In the genomic region with DNA sequence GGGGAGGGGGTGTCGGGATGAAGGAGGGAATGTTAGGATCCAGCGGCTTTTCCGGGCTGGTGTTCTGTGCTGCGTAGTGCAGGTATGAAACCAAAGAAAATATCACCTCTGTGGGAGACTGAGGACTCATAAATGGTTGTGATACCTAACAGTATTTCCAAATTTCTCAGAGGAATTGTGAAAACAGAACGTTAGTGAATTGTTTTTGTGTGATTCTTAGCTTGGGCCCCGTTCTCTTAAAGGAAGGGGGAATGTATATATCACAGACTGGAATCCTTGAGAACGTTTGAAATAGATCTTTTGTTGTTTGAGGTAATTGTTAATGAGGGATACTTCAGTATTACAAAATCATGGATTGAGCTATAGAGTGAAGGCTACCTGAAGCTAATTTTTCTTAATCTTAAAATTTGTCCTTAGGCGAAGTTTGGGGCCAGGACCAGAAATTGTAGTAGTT, we compare ENCODE assay signal across 8 cellular contexts. TPM values are rescaled to one million over a fixed set of nuclear protein-coding genes. Genes with fewer than 3 reads are reported as not detected.
DNase-seq lines count a peak whose midpoint lies in the region; ATAC-seq and TF ChIP-seq lines count a peak whose summit lies in the region.

No MANE protein-coding gene starts in this region.

- no peak for TF ChIP-seq CTCF in kidney epithelial cell (IDR thresholded peaks at IDR 0.05; ENCODE audit: insufficient read depth, low read length, poor library complexity, severe bottlenecking)
- no peak for TF ChIP-seq CTCF in thoracic aorta (IDR thresholded peaks at IDR 0.05)

- H3K4me3 Mint-ChIP-seq in activated CD8-positive, alpha-beta memory T cell treated with anti-CD3 and anti-CD28 coated beads, Interleukin-2, amount 10 ng/mL, durations not matched to agents 7 days and 5 days, result peak overlapping the region; percentile 93
- peak overlapping the region; percentile 99 for H3K4me3 Mint-ChIP-seq in activated T-helper 2 cell treated with anti-CD3 and anti-CD28 coated beads, Interferon-gamma antibody, Interleukin-2, Interleukin-4, amounts not matched to agents 10 μg/mL and 5 μg/mL and 100 μg/mL, durations not matched to agents 14 hours and 24 hours and 36 hours (ENCODE audit: low read depth)

- peaks cover 27% of the 10 kb centered on the region for H3K4me1 Mint-ChIP-seq in activated CD8-positive, alpha-beta memory T cell treated with anti-CD3 and anti-CD28 coated beads, Interleukin-2, amount 10 ng/mL, durations not matched to agents 7 days and 5 days
- H3K4me1 Mint-ChIP-seq in activated T-helper 2 cell treated with anti-CD3 and anti-CD28 coated beads, Interferon-gamma antibody, Interleukin-2, Interleukin-4, amounts not matched to agents 10 μg/mL and 5 μg/mL and 100 μg/mL, durations not matched to agents 14 hours and 24 hours and 36 hours (ENCODE audit: low read depth), result peaks cover 17% of the 10 kb centered on the region

- peak overlapping the region; percentile 99 for H3K27ac Mint-ChIP-seq in activated CD8-positive, alpha-beta memory T cell treated with anti-CD3 and anti-CD28 coated beads, Interleukin-2, amount 10 ng/mL, durations not matched to agents 7 days and 5 days
- peak overlapping the region; percentile 100 for H3K27ac Mint-ChIP-seq in activated T-helper 2 cell treated with anti-CD3 and anti-CD28 coated beads, Interferon-gamma antibody, Interleukin-2, Interleukin-4, amounts not matched to agents 10 μg/mL and 5 μg/mL and 100 μg/mL, durations not matched to agents 14 hours and 24 hours and 36 hours

- H3K27me3 ChIP-seq in kidney epithelial cell (ENCODE audit: control insufficient read depth, insufficient read depth, low read length), result no peaks in the 10 kb centered on the region
- H3K27me3 ChIP-seq in thoracic aorta (replicated peaks; ENCODE audit: insufficient read depth), result no peaks in the 10 kb centered on the region

- no peak for ATAC-seq in activated CD8-positive, alpha-beta memory T cell treated with anti-CD3 and anti-CD28 coated beads, Interleukin-2, amount 10 ng/mL, durations not matched to agents 7 days and 5 days
- peak; percentile 6 for ATAC-seq in thoracic aorta (ENCODE audit: insufficient number of reproducible peaks, low FRiP score, low read depth)
- ATAC-seq in HG03378 (IDR thresholded peaks at IDR 0.05; ENCODE audit: unreplicated experiment), result no peak

- no peak for DNase-seq in activated CD8-positive, alpha-beta memory T cell treated with anti-CD3 and anti-CD28 coated beads, Interleukin-2, amount 10 ng/mL, durations not matched to agents 7 days and 5 days
- no peak for DNase-seq in activated CD8-positive, alpha-beta memory T cell treated with anti-CD3 and anti-CD28 coated beads, Interleukin-2, amount 50 U/mL, for 48 hours
- no peak for DNase-seq in activated T-helper 2 cell treated with anti-CD3 and anti-CD28 coated beads, Interferon-gamma antibody, Interleukin-2, Interleukin-4, amounts not matched to agents 10 μg/mL and 5 μg/mL and 100 μg/mL, durations not matched to agents 14 hours and 24 hours and 36 hours (ENCODE audit: low spot score)
- no peak for DNase-seq in kidney epithelial cell (ENCODE audit: low read depth)
- DNase-seq in thoracic aorta (ENCODE audit: low spot score), result no peak
- no peak for DNase-seq in T-helper 9 cell
- DNase-seq in occipital lobe (lab: John Stamatoyannopoulos, UW), result no peak

- intact Hi-C loops in activated T-helper 2 cell treated with anti-CD3 and anti-CD28 coated beads, Interferon-gamma antibody, Interleukin-2, Interleukin-4, amounts not matched to agents 10 μg/mL and 5 μg/mL and 100 μg/mL, durations not matched to agents 14 hours and 24 hours and 36 hours (cut with micrococcal nuclease), result loop anchor here (2.0 kb wide), 1 partner anchor 56 kb away; no protein-coding TSS in a partner anchor

- peaks cover 27 to 43% of the 10 kb centered on the region in 2 donors for H3K4me1 ChIP-seq in thoracic aorta (ENCODE audit: control insufficient read depth in 1 of 2, low read depth in 2 of 2)

- H3K36me3 ChIP-seq in kidney epithelial cell (ENCODE audit: control insufficient read depth, insufficient read depth, low read length) (no peaks in the 10 kb centered on the region), thoracic aorta (no peaks in the 10 kb centered on the region)

- peaks cover 10% of the 10 kb centered on the region for H3K27me3 Mint-ChIP-seq in activated CD8-positive, alpha-beta memory T cell treated with anti-CD3 and anti-CD28 coated beads, Interleukin-2, amount 10 ng/mL, durations not matched to agents 7 days and 5 days
- H3K27me3 Mint-ChIP-seq in activated T-helper 2 cell treated with anti-CD3 and anti-CD28 coated beads, Interferon-gamma antibody, Interleukin-2, Interleukin-4, amounts not matched to agents 10 μg/mL and 5 μg/mL and 100 μg/mL, durations not matched to agents 14 hours and 24 hours and 36 hours (ENCODE audit: low read depth), result peaks cover 11% of the 10 kb centered on the region

- no peaks in the 10 kb centered on the region for H3K9me3 Mint-ChIP-seq in activated CD8-positive, alpha-beta memory T cell treated with anti-CD3 and anti-CD28 coated beads, Interleukin-2, amount 10 ng/mL, durations not matched to agents 7 days and 5 days (ENCODE audit: low read depth)
- no peaks in the 10 kb centered on the region for H3K9me3 Mint-ChIP-seq in activated T-helper 2 cell treated with anti-CD3 and anti-CD28 coated beads, Interferon-gamma antibody, Interleukin-2, Interleukin-4, amounts not matched to agents 10 μg/mL and 5 μg/mL and 100 μg/mL, durations not matched to agents 14 hours and 24 hours and 36 hours

- CTCF ChIA-PET in activated CD8-positive, alpha-beta memory T cell treated with anti-CD3 and anti-CD28 coated beads, Interleukin-2, amount 10 ng/mL, durations not matched to agents 7 days and 5 days (lab: Charles Lee), result interaction anchor here (0.8 to 3.7 kb wide), 8 partner anchors 12 to 176 kb away, joined by 3 to 28 read pairs (median 4); no protein-coding TSS in a partner anchor

- peaks cover 17% of the 10 kb centered on the region for H3K36me3 Mint-ChIP-seq in activated CD8-positive, alpha-beta memory T cell treated with anti-CD3 and anti-CD28 coated beads, Interleukin-2, amount 10 ng/mL, durations not matched to agents 7 days and 5 days
- peaks cover 21% of the 10 kb centered on the region for H3K36me3 Mint-ChIP-seq in activated T-helper 2 cell treated with anti-CD3 and anti-CD28 coated beads, Interferon-gamma antibody, Interleukin-2, Interleukin-4, amounts not matched to agents 10 μg/mL and 5 μg/mL and 100 μg/mL, durations not matched to agents 14 hours and 24 hours and 36 hours (ENCODE audit: low read depth)

- no peaks in the 10 kb centered on the region for H3K9me3 ChIP-seq in thoracic aorta

- H3K27ac ChIP-seq in thoracic aorta, result peak overlapping the region; percentile 90 to 91

- H3K4me3 ChIP-seq in kidney epithelial cell (ENCODE audit: low read depth, low read length) (peak overlapping the region; percentile 97), thoracic aorta (peak overlapping the region; percentile 91)

RNA-seq across cellular contexts. Expression of a gene that starts 0.9 kb away (rescaled TPM):
- total RNA-seq in activated CD8-positive, alpha-beta memory T cell treated with anti-CD3 and anti-CD28 coated beads, Interleukin-2, amount 10 ng/mL, durations not matched to agents 7 days and 5 days, result 100 to 1,000 TPM in 1 of 2 experiments, 10 to 100 TPM in 1; 88.0 to 105 TPM
- 96.5 and 97.6 TPM in 2 replicates for total RNA-seq in activated T-helper 2 cell treated with anti-CD3 and anti-CD28 coated beads, Interferon-gamma antibody, Interleukin-2, Interleukin-4, amounts not matched to agents 10 μg/mL and 5 μg/mL and 100 μg/mL, durations not matched to agents 14 hours and 24 hours and 36 hours
- 95.2 and 109 TPM in 2 replicates for total RNA-seq in kidney epithelial cell
- total RNA-seq in thoracic aorta, result 100 to 1,000 TPM; 162 to 230 TPM
- total RNA-seq in occipital lobe, result 399 TPM
